Comparison of ENCODE assay signal across 10 cellular contexts in genomic region chr1:175742790-175743459, GRCh38. TPM values are rescaled to one million over a fixed set of nuclear protein-coding genes. Genes with fewer than 3 reads are reported as not detected.
DNase-seq lines count a peak whose midpoint lies in the region; ATAC-seq, FAIRE-seq and TF ChIP-seq lines count a peak whose summit lies in the region.
"Had no signal": no experiment of that assay in that cellular context is flagged by ENCODE, and none has a peak within 500 bp of the region (broad histone marks: within the 10 kb centered on the region; RNA-seq: fewer than 3 reads in every experiment).

No MANE protein-coding gene starts in this region.

- FAIRE-seq in GM12878 (lab: Jason Lieb, UNC), result peak; percentile 52

- no peak overlapping the region for H3K27ac ChIP-seq in GM12878 (ENCODE audit: control insufficient read depth, insufficient read depth)

- in situ Hi-C loops in GM12878 (cut with MboI), result no loop called here

- peak; percentile 66 for ATAC-seq in GM12878

- H3K27ac Mint-ChIP-seq in CD14-positive monocyte, result no peak overlapping the region
- H3K27ac Mint-ChIP-seq: natural killer cell had no signal

- DNase-seq in C1 segment of cervical spinal cord (lab: John Stamatoyannopoulos, UW) (peak in 8 of 14 donors; percentile 29 to 64 (median 52)), Kasumi-1 (lab: John Stamatoyannopoulos, UW) (peak; percentile 50 to 64), GM12878 (ENCODE audit: low read depth, low spot score) (no peak), kidney epithelial cell (ENCODE audit: low read depth) (peak; percentile 12), CD14-positive monocyte (ENCODE audit: low spot score) (no peak), HCEC 1CT (no peak)
- DNase-seq in stimulated activated CD4-positive, alpha-beta T cell treated with anti-CD3 and anti-CD28 coated beads, Interleukin-12 subunit alpha, Interleukin-12 subunit beta, amount 100 ng/mL, for 4 hours, result no peak
- no peak for DNase-seq in effector CD8-positive, alpha-beta T cell (lab: John Stamatoyannopoulos, UW)
- DNase-seq: natural killer cell had no signal

- H3K36me3 ChIP-seq in GM12878 (ENCODE audit: control insufficient read depth in 2 of 2, insufficient read depth in 2 of 2, low read length in 1 of 2) (no peaks in the 10 kb centered on the region), kidney epithelial cell (ENCODE audit: control insufficient read depth, insufficient read depth, low read length) (no peaks in the 10 kb centered on the region)

- no peak for TF ChIP-seq POLR2A in GM12878 (IDR thresholded peaks at IDR 0.05; ENCODE audit: low read depth, low read length)

- H3K79me2 ChIP-seq in GM12878 (ENCODE audit: control insufficient read depth, insufficient read depth, low read length), result no peaks in the 10 kb centered on the region

- no peak overlapping the region for H2AFZ ChIP-seq in GM12878 (ENCODE audit: control insufficient read depth, low read depth, low read length)

- CTCF ChIA-PET in GM12878 (lab: Yijun Ruan, JAX), result interaction anchor here (0.9 to 1.6 kb wide), 5 partner anchors 9 to 591 kb away, joined by 3 to 6 read pairs (median 3); no protein-coding TSS in a partner anchor

- H3K4me1 ChIP-seq in GM12878 (ENCODE audit: control insufficient read depth, insufficient read depth, low read length), result no peaks in the 10 kb centered on the region

- H3K4me3 ChIP-seq in GM12878 (no peak overlapping the region), kidney epithelial cell (ENCODE audit: low read depth, low read length) (no peak overlapping the region)

- intact Hi-C loops in GM12878 (cut with micrococcal nuclease; ENCODE audit: unreplicated experiment), result loop anchor here (2.0 to 10.0 kb wide), 4 partner anchors 144 to 588 kb away; no protein-coding TSS in a partner anchor
- intact Hi-C loops in CD14-positive monocyte (cut with micrococcal nuclease), result no loop called here

- no peak overlapping the region for H3K4me2 ChIP-seq in GM12878 (ENCODE audit: control insufficient read depth, insufficient read depth)

- 41% methylated on average over 18 of the region's 18 CpGs for WGBS in GM12878 (ENCODE audit: insufficient coverage, insufficient replicate concordance, low lambda C conversion rate, missing lambda C conversion rate)

- peaks cover 6 to 31% (median 29%) of the 10 kb centered on the region in 3 donors for H3K27me3 Mint-ChIP-seq in CD14-positive monocyte (ENCODE audit: low read depth in 3 of 3)

- no peaks in the 10 kb centered on the region for H3K4me1 Mint-ChIP-seq in CD14-positive monocyte

- peaks cover 0 to 8% (median 0%) of the 10 kb centered on the region in 7 donors for H3K9me3 Mint-ChIP-seq in CD14-positive monocyte
- H3K9me3 Mint-ChIP-seq: natural killer cell had no signal

- TF ChIP-seq CTCF in GM12878 (IDR thresholded peaks at IDR 0.05 in 2 of 3, conservative IDR thresholded peaks at IDR 0.05 in 1 of 3; ENCODE audit: control insufficient read depth in 2 of 3, extremely low read depth in 1 of 3, insufficient read depth in 1 of 3, low read depth in 3 of 3, low read length in 3 of 3), result no peak
- TF ChIP-seq CTCF in kidney epithelial cell (IDR thresholded peaks at IDR 0.05; ENCODE audit: insufficient read depth, low read length, poor library complexity, severe bottlenecking), result no peak
- TF ChIP-seq CTCF in CD14-positive monocyte (IDR thresholded peaks at IDR 0.05), result no peak

- 0 out of 4 replicates have a peak, but pooled peaks cover 0 to 4% of the 10 kb centered on the region in 2 experiments for H3K27me3 ChIP-seq in GM12878 (replicated peaks in 1 of 2; ENCODE audit: control insufficient read depth in 2 of 2, insufficient read depth in 2 of 2, low read length in 1 of 2)
- H3K27me3 ChIP-seq in kidney epithelial cell (ENCODE audit: control insufficient read depth, insufficient read depth, low read length), result peaks cover 4% of the 10 kb centered on the region

- TF ChIP-seq RAD21 in GM12878 (IDR thresholded peaks at IDR 0.05; ENCODE audit: insufficient read depth, low read depth, low read length), result no peak

- H3K36me3 Mint-ChIP-seq in CD14-positive monocyte, result no peaks in the 10 kb centered on the region
- H3K36me3 Mint-ChIP-seq: IgD-negative memory B cell, natural killer cell had no signal

- H3K9me3 ChIP-seq in GM12878 (replicated peaks; ENCODE audit: control insufficient read depth, insufficient read depth, low read length), result no peaks in the 10 kb centered on the region

- RAD21 ChIA-PET in GM12878 (lab: Charles Lee; ENCODE audit: unreplicated experiment), result no interaction called here

- H3K4me3 Mint-ChIP-seq in CD14-positive monocyte, result no peak overlapping the region

- SMC1A ChIA-PET in GM12878 (lab: Charles Lee; ENCODE audit: uncharacterized antibody, unreplicated experiment), result interaction anchor here (0.9 to 1.2 kb wide), 2 partner anchors 261 to 369 kb away, joined by 3 to 4 read pairs; no protein-coding TSS in a partner anchor

- H3K9ac ChIP-seq in GM12878 (ENCODE audit: control insufficient read depth, insufficient read depth, low read length), result no peak overlapping the region

- TF ChIP-seq EP300 in GM12878 (IDR thresholded peaks at IDR 0.05; ENCODE audit: borderline replicate concordance in 1 of 2, control insufficient read depth in 1 of 2, low read depth in 2 of 2, low read length in 2 of 2), result no peak

- POLR2A ChIA-PET in GM12878 (lab: Charles Lee), result no interaction called here

- no TSS peak for BruUV-seq in GM12878 (replicated peaks; lab: Mats Ljungman, UMichigan)

- no peaks in the 10 kb centered on the region for H4K20me1 ChIP-seq in GM12878 (ENCODE audit: control insufficient read depth, insufficient read depth)

TF ChIP-seq in GM12878, 131 proteins besides CTCF, POLR2A, EP300 and RAD21 (continues in another document):
- TF ChIP-seq MTA2 (IDR thresholded peaks at IDR 0.05; ENCODE audit: low read depth), result no peak
- no peak for TF ChIP-seq SREBF2 (IDR thresholded peaks at IDR 0.05; ENCODE audit: low read length)
- no peak for TF ChIP-seq NKRF (conservative IDR thresholded peaks at IDR 0.05)
- no peak for TF ChIP-seq IKZF2 (IDR thresholded peaks at IDR 0.05)
- TF ChIP-seq ZNF687 (IDR thresholded peaks at IDR 0.05), result no peak

RNA-seq across cellular contexts. Expression of gene TNR, which starts 0.5 kb away (rescaled TPM):
- total RNA-seq in GM12878 (2013; cell fraction: nucleolus; rRNA removed), result not detected in 2 replicates
- total RNA-seq in GM12878 (2014; rRNA removed) (not detected in 2 replicates), GM12878 (2014; rRNA removed; fragmentation: Illumina TruSeq; extraction: Trizol) (under 0.01 TPM in 1 of 2 replicates, not detected in the other), GM12878 (2021) (0.05 TPM in 1 of 2 replicates, not detected in the other), kidney epithelial cell (not detected in 2 replicates)
- polyA plus RNA-seq in GM12878 (2011; ENCODE audit: low read depth), result not detected
- polyA plus RNA-seq in GM12878 (2011; rRNA removed) (0.01 TPM in 1 of 2 replicates, not detected in the other), GM12878 (2014; fragmentation: Illumina TruSeq; extraction: Trizol) (under 0.01 TPM in 1 of 2 replicates, not detected in the other), GM12878 (2014; fragmentation: Nextera tagmentation; extraction: Ambion mirVana) (not detected), GM12878 (2014; rRNA removed) (0.03 TPM in 1 of 2 replicates, not detected in the other), GM12878 (2016; fragmentation: Nextera tagmentation; extraction: Ambion mirVana) (not detected), CD14-positive monocyte (not detected)
- under 0.01 and 0.01 TPM in 2 replicates for polyA plus RNA-seq in GM12878 (2011; cell fraction: cytosol; rRNA removed)
- polyA plus RNA-seq in GM12878 (2011; cell fraction: nucleus; rRNA removed), result 0.01 and 0.10 TPM in 2 replicates
- polyA plus RNA-seq in GM12878 (2012), result not detected in 2 replicates
- polyA minus RNA-seq in GM12878 (2011; rRNA and poly(A)+ RNA removed), result not detected in 2 replicates
- not detected in 2 replicates for polyA minus RNA-seq in GM12878 (2011; cell fraction: cytosol; rRNA and poly(A)+ RNA removed)
- polyA minus RNA-seq in GM12878 (2011; cell fraction: nucleus; rRNA and poly(A)+ RNA removed), result not detected in 2 replicates

Comparison
In these comparisons a context has a peak if more than half of its experiments do, and no peak if none do; other contexts are left out.
1. DNase-seq: peak in C1 segment of cervical spinal cord (8 of 14), Kasumi-1 (2 of 2) and kidney epithelial cell (single experiment); none in GM12878 (single experiment), stimulated activated CD4-positive, alpha-beta T cell treated with anti-CD3 and anti-CD28 coated beads, Interleukin-12 subunit alpha, Interleukin-12 subunit beta, amount 100 ng/mL, for 4 hours (single experiment), effector CD8-positive, alpha-beta T cell (single experiment), CD14-positive monocyte (single experiment) and HCEC 1CT (single experiment).